17 cellular contexts compared by ENCODE assay signal in genomic region chr22:48845356-48845936, GRCh38.
"Had no signal": no experiment of that assay in that cellular context is flagged by ENCODE, and none has a peak within 500 bp of the region (broad histone marks: within the 10 kb centered on the region; RNA-seq: fewer than 3 reads in every experiment).

No MANE protein-coding gene starts in this region.

- H3K9me3 Mint-ChIP-seq: activated CD4-positive, alpha-beta T cell treated with anti-CD3 and anti-CD28 coated beads, Interleukin-2, amount 10 ng/mL, durations not matched to agents 7 days and 5 days; activated naive CD8-positive, alpha-beta T cell treated with anti-CD3 and anti-CD28 coated beads, Interleukin-2, amount 10 ng/mL, durations not matched to agents 7 days and 5 days; activated T-helper 1 cell treated with anti-CD3 and anti-CD28 coated beads, Interleukin-12 subunit alpha, Interleukin-12 subunit beta, Interleukin-2, Interleukin-4 antibody, amounts not matched to agents 30 ng/mL and 10 ng/mL and 1 ng/mL, durations not matched to agents 14 hours and 24 hours and 36 hours; dendritic cell treated with granulocyte-macrophage colony-stimulating factor and Interleukin-4, amounts not matched to agents 40 ng/mL and 50 ng/mL, for 4 days; nephron progenitor cell; type B pancreatic cell had no signal

- H3K27me3 Mint-ChIP-seq: activated CD4-positive, alpha-beta T cell treated with anti-CD3 and anti-CD28 coated beads, Interleukin-2, amount 10 ng/mL, durations not matched to agents 7 days and 5 days; activated naive CD8-positive, alpha-beta T cell treated with anti-CD3 and anti-CD28 coated beads, Interleukin-2, amount 10 ng/mL, durations not matched to agents 7 days and 5 days; dendritic cell treated with granulocyte-macrophage colony-stimulating factor and Interleukin-4, amounts not matched to agents 40 ng/mL and 50 ng/mL, for 4 days had no signal

- H3K27ac Mint-ChIP-seq: activated CD4-positive, alpha-beta T cell treated with anti-CD3 and anti-CD28 coated beads, Interleukin-2, amount 10 ng/mL, durations not matched to agents 7 days and 5 days; activated naive CD8-positive, alpha-beta T cell treated with anti-CD3 and anti-CD28 coated beads, Interleukin-2, amount 10 ng/mL, durations not matched to agents 7 days and 5 days; activated T-helper 1 cell treated with anti-CD3 and anti-CD28 coated beads, Interleukin-12 subunit alpha, Interleukin-12 subunit beta, Interleukin-2, Interleukin-4 antibody, amounts not matched to agents 30 ng/mL and 10 ng/mL and 1 ng/mL, durations not matched to agents 14 hours and 24 hours and 36 hours; dendritic cell treated with granulocyte-macrophage colony-stimulating factor and Interleukin-4, amounts not matched to agents 40 ng/mL and 50 ng/mL, for 4 days; nephron progenitor cell; type B pancreatic cell had no signal

- DNase-seq: activated CD4-positive, alpha-beta T cell treated with anti-CD3 and anti-CD28 coated beads, Interleukin-2, amount 10 ng/mL, durations not matched to agents 7 days and 5 days; activated CD8-positive, alpha-beta memory T cell treated with anti-CD3 and anti-CD28 coated beads, Interleukin-2, amount 50 U/mL, for 48 hours; activated naive CD4-positive, alpha-beta T cell; activated naive CD8-positive, alpha-beta T cell treated with anti-CD3 and anti-CD28 coated beads, Interleukin-2, amount 10 ng/mL, durations not matched to agents 7 days and 5 days; anterior cingulate cortex; brain microvascular endothelial cell; cerebellar nuclear complex; effector memory CD4-positive, alpha-beta T cell; foreskin fibroblast; hypothalamus; nephron progenitor cell; stimulated activated CD4-positive, alpha-beta T cell treated with anti-CD3 and anti-CD28 coated beads, Interleukin-4, amount 100 ng/mL, for 24 hours; stimulated activated naive CD4-positive, alpha-beta T cell had no signal

- H3K4me1 Mint-ChIP-seq: activated CD4-positive, alpha-beta T cell treated with anti-CD3 and anti-CD28 coated beads, Interleukin-2, amount 10 ng/mL, durations not matched to agents 7 days and 5 days; activated naive CD8-positive, alpha-beta T cell treated with anti-CD3 and anti-CD28 coated beads, Interleukin-2, amount 10 ng/mL, durations not matched to agents 7 days and 5 days had no signal

- H3K4me3 Mint-ChIP-seq: activated CD4-positive, alpha-beta T cell treated with anti-CD3 and anti-CD28 coated beads, Interleukin-2, amount 10 ng/mL, durations not matched to agents 7 days and 5 days; activated naive CD8-positive, alpha-beta T cell treated with anti-CD3 and anti-CD28 coated beads, Interleukin-2, amount 10 ng/mL, durations not matched to agents 7 days and 5 days; activated T-helper 1 cell treated with anti-CD3 and anti-CD28 coated beads, Interleukin-12 subunit alpha, Interleukin-12 subunit beta, Interleukin-2, Interleukin-4 antibody, amounts not matched to agents 30 ng/mL and 10 ng/mL and 1 ng/mL, durations not matched to agents 14 hours and 24 hours and 36 hours; dendritic cell treated with granulocyte-macrophage colony-stimulating factor and Interleukin-4, amounts not matched to agents 40 ng/mL and 50 ng/mL, for 4 days; nephron progenitor cell; type B pancreatic cell had no signal

- ATAC-seq: right cardiac atrium had no signal

- H3K36me3 Mint-ChIP-seq: activated naive CD8-positive, alpha-beta T cell treated with anti-CD3 and anti-CD28 coated beads, Interleukin-2, amount 10 ng/mL, durations not matched to agents 7 days and 5 days; type B pancreatic cell had no signal
